In genomic region chr10:103968441-103969391, GRCh38 we compare ENCODE assay signal across 8 cellular contexts. TPM values are rescaled to one million over a fixed set of nuclear protein-coding genes. Genes with fewer than 3 reads are reported as not detected.
DNase-seq lines count a peak whose midpoint lies in the region; ATAC-seq and TF ChIP-seq lines count a peak whose summit lies in the region.

No MANE protein-coding gene starts in this region.

- peak overlapping the region; percentile 25 to 99 (median 98); a peak in 21 of 22 replicates for H3K9ac ChIP-seq in BLaER1 treated with 17β-estradiol and CSF1 and Interleukin-3, amounts not matched to agents 10 nM and 100 nM
- peak overlapping the region; percentile 88 for H3K9ac ChIP-seq in Loucy (ENCODE audit: low read depth, low read length, poor library complexity, severe bottlenecking)

- H3K36me3 Mint-ChIP-seq in dendritic cell treated with granulocyte-macrophage colony-stimulating factor and Interleukin-4, amounts not matched to agents 40 ng/mL and 50 ng/mL, for 4 days (ENCODE audit: low read depth) = peaks cover 24% of the 10 kb centered on the region
- no peaks in the 10 kb centered on the region for H3K36me3 Mint-ChIP-seq in natural killer cell

- H4K20me1 ChIP-seq in BLaER1 treated with 17β-estradiol and CSF1 and Interleukin-3, amounts not matched to agents 10 nM and 100 nM = peaks cover 0 to 59% (median 18%) of the 10 kb centered on the region in 11 experiments; a peak in 15 of 22 replicates
- peaks cover 22% of the 10 kb centered on the region for H4K20me1 ChIP-seq in Loucy (ENCODE audit: insufficient read depth, low read length, poor library complexity, severe bottlenecking)

- H3K4me3 Mint-ChIP-seq in dendritic cell treated with granulocyte-macrophage colony-stimulating factor and Interleukin-4, amounts not matched to agents 40 ng/mL and 50 ng/mL, for 4 days = peak overlapping the region; percentile 90
- peak overlapping the region; percentile 92 for H3K4me3 Mint-ChIP-seq in natural killer cell

- intact Hi-C loops in dendritic cell treated with granulocyte-macrophage colony-stimulating factor and Interleukin-4, amounts not matched to agents 40 ng/mL and 50 ng/mL, for 4 days (cut with micrococcal nuclease) = loop anchor here (5.0 kb wide), 1 partner anchor 81 kb away; no protein-coding TSS in a partner anchor
- intact Hi-C loops in natural killer cell (cut with micrococcal nuclease) = loop anchor here (1.0 kb wide), 1 partner anchor 153 kb away; no protein-coding TSS in a partner anchor

- H3F3A ChIP-seq in Loucy (ENCODE audit: low read depth) = no peaks in the 10 kb centered on the region

- no peaks in the 10 kb centered on the region for H3K27me3 Mint-ChIP-seq in dendritic cell treated with granulocyte-macrophage colony-stimulating factor and Interleukin-4, amounts not matched to agents 40 ng/mL and 50 ng/mL, for 4 days
- no peaks in the 10 kb centered on the region for H3K27me3 Mint-ChIP-seq in natural killer cell (ENCODE audit: low read depth in 2 of 2)

- ATAC-seq in natural killer cell (no peak), GM19328 (IDR thresholded peaks at IDR 0.05; ENCODE audit: unreplicated experiment) (no peak)

- TF ChIP-seq CTCF in Loucy (conservative IDR thresholded peaks at IDR 0.05; ENCODE audit: low read length) = no peak
- no peak for TF ChIP-seq CTCF in natural killer cell (IDR thresholded peaks at IDR 0.05)

- H3K79me2 ChIP-seq in Loucy (ENCODE audit: insufficient read depth, low read length) = peaks cover 54% of the 10 kb centered on the region

- H2AFZ ChIP-seq in Loucy (ENCODE audit: low read length) = no peak overlapping the region

- H3K4me3 ChIP-seq in BLaER1 treated with 17β-estradiol and CSF1 and Interleukin-3, amounts not matched to agents 10 nM and 100 nM = peak overlapping the region; percentile 78 to 100 (median 97)
- H3K4me3 ChIP-seq in Loucy (ENCODE audit: low read length, poor library complexity, severe bottlenecking) = peak overlapping the region; percentile 100

- peak overlapping the region; percentile 72 to 93 (median 90) for H3K4me2 ChIP-seq in BLaER1 treated with 17β-estradiol and CSF1 and Interleukin-3, amounts not matched to agents 10 nM and 100 nM
- peak overlapping the region; percentile 91 for H3K4me2 ChIP-seq in Loucy (ENCODE audit: low read depth, low read length, poor library complexity, severe bottlenecking)

- no peaks in the 10 kb centered on the region for H3K9me3 Mint-ChIP-seq in dendritic cell treated with granulocyte-macrophage colony-stimulating factor and Interleukin-4, amounts not matched to agents 40 ng/mL and 50 ng/mL, for 4 days
- no peaks in the 10 kb centered on the region for H3K9me3 Mint-ChIP-seq in natural killer cell

- H3K27ac Mint-ChIP-seq in dendritic cell treated with granulocyte-macrophage colony-stimulating factor and Interleukin-4, amounts not matched to agents 40 ng/mL and 50 ng/mL, for 4 days = peak overlapping the region; percentile 2
- peak overlapping the region; percentile 88 to 90 for H3K27ac Mint-ChIP-seq in natural killer cell

- no peak for DNase-seq in natural killer cell
- DNase-seq in SK-N-DZ (ENCODE audit: low spot score) = no peak
- no peak for DNase-seq in amygdala (lab: John Stamatoyannopoulos, UW)
- DNase-seq in activated CD8-positive, alpha-beta memory T cell treated with anti-CD3 and anti-CD28 coated beads, Interleukin-2, amount 50 U/mL, for 4 hours = no peak

- no peaks in the 10 kb centered on the region for H3K9me2 ChIP-seq in Loucy (replicated peaks; ENCODE audit: low read depth, low read length)

- H3K9me3 ChIP-seq in BLaER1 treated with 17β-estradiol and CSF1 and Interleukin-3, amounts not matched to agents 10 nM and 100 nM (replicated peaks in 1 of 11) = peaks cover 0 to 3% (median under 1%) of the 10 kb centered on the region in 11 experiments; a peak in 3 of 22 replicates
- no peaks in the 10 kb centered on the region for H3K9me3 ChIP-seq in Loucy (ENCODE audit: insufficient read depth, low read depth, low read length)

- H3K27ac ChIP-seq in BLaER1 treated with 17β-estradiol and CSF1 and Interleukin-3, amounts not matched to agents 10 nM and 100 nM = peak overlapping the region in 2 of 11 experiments; percentile 90 to 99; a peak in 2 of 22 replicates

- H3K27me3 ChIP-seq in BLaER1 treated with 17β-estradiol and CSF1 and Interleukin-3, amounts not matched to agents 10 nM and 100 nM = no peaks in the 10 kb centered on the region
- no peaks in the 10 kb centered on the region for H3K27me3 ChIP-seq in Loucy (ENCODE audit: insufficient read depth, low read length, poor library complexity, severe bottlenecking)

- H3K36me3 ChIP-seq in BLaER1 treated with 17β-estradiol and CSF1 and Interleukin-3, amounts not matched to agents 10 nM and 100 nM = no peaks in the 10 kb centered on the region
- H3K36me3 ChIP-seq in Loucy (ENCODE audit: insufficient read depth, low read length) = no peaks in the 10 kb centered on the region

- peaks cover 22 to 42% (median 28%) of the 10 kb centered on the region in 10 experiments for H3K4me1 ChIP-seq in BLaER1 treated with 17β-estradiol and CSF1 and Interleukin-3, amounts not matched to agents 10 nM and 100 nM
- peaks cover 49% of the 10 kb centered on the region for H3K4me1 ChIP-seq in Loucy (ENCODE audit: insufficient read depth, low read length, poor library complexity, severe bottlenecking)

- H3K4me1 Mint-ChIP-seq in dendritic cell treated with granulocyte-macrophage colony-stimulating factor and Interleukin-4, amounts not matched to agents 40 ng/mL and 50 ng/mL, for 4 days (ENCODE audit: low read depth) = peaks cover 38% of the 10 kb centered on the region
- H3K4me1 Mint-ChIP-seq in natural killer cell = peaks cover 49 to 53% of the 10 kb centered on the region in 2 donors

RNA-seq across cellular contexts. Expression of gene SLK, which starts 1.8 kb away (rescaled TPM):
- 10 to 100 TPM; 33.4 to 48.7 (median 40.3) TPM for total RNA-seq in natural killer cell
- polyA plus RNA-seq in SK-N-DZ (2014; cell fraction: cytosol; rRNA removed) = 10.9 and 11.9 TPM in 2 replicates
- 9.0 and 9.7 TPM in 2 replicates for polyA plus RNA-seq in SK-N-DZ (2014; cell fraction: nucleus; rRNA removed)

RNA-seq across cellular contexts. Expression of gene STN1, which starts 50.7 kb away (rescaled TPM):
- 10 to 100 TPM; 31.7 to 53.4 (median 34.0) TPM for total RNA-seq in natural killer cell
- polyA plus RNA-seq in SK-N-DZ (2014; cell fraction: cytosol; rRNA removed) = 29.5 and 33.0 TPM in 2 replicates
- 17.1 and 20.1 TPM in 2 replicates for polyA plus RNA-seq in SK-N-DZ (2014; cell fraction: nucleus; rRNA removed)
